In genomic region chr22:44550666-44551491, GRCh38 we compare ENCODE assay signal across 9 cellular contexts. TPM values are rescaled to one million over a fixed set of nuclear protein-coding genes. Genes with fewer than 3 reads are reported as not detected.
A peak's percentile ranks its signal among the peaks of the same experiment; 100 is the strongest.
DNase-seq lines count a peak whose midpoint lies in the region; ATAC-seq, FAIRE-seq and TF ChIP-seq lines count a peak whose summit lies in the region.
"Had no signal": no experiment of that assay in that cellular context is flagged by ENCODE, and none has a peak within 500 bp of the region (broad histone marks: within the 10 kb centered on the region; RNA-seq: fewer than 3 reads in every experiment).

No MANE protein-coding gene starts in this region.

- peak overlapping the region; percentile 76; the same call in 1 of the 2 replicates for H3K23ac ChIP-seq in IMR-90 (ENCODE audit: low read depth, low read length)

- H3K36me3 Mint-ChIP-seq in astrocyte (ENCODE audit: low read depth, unreplicated experiment) (no peaks in the 10 kb centered on the region), type B pancreatic cell (no peaks in the 10 kb centered on the region)

- no peaks in the 10 kb centered on the region for H3K79me1 ChIP-seq in IMR-90 (ENCODE audit: low read depth in 1 of 2, low read length in 2 of 2)

- H3K9ac ChIP-seq in IMR-90 (ENCODE audit: low read depth, low read length), result peak overlapping the region; percentile 42
- no peak overlapping the region for H3K9ac ChIP-seq in astrocyte (ENCODE audit: low read length)
- H3K9ac ChIP-seq in liver (ENCODE audit: low read depth in 1 of 2, low read length in 2 of 2), result no peak overlapping the region

- H4K20me1 ChIP-seq in IMR-90 (ENCODE audit: insufficient read depth, low read length) (peaks cover 3% of the 10 kb centered on the region; the same call in 1 of the 2 replicates), astrocyte (ENCODE audit: insufficient read depth, low read length) (no peaks in the 10 kb centered on the region)

- H2BK20ac ChIP-seq in IMR-90 (ENCODE audit: low read depth, low read length), result peak overlapping the region; percentile 92

- H2AK5ac ChIP-seq in IMR-90 (ENCODE audit: low read depth, low read length), result peak overlapping the region; percentile 54

- H3K4me3 Mint-ChIP-seq in astrocyte (ENCODE audit: unreplicated experiment) (no peak overlapping the region), type B pancreatic cell (no peak overlapping the region)

- peak; percentile 93 for ATAC-seq in IMR-90 (ENCODE audit: low read depth)
- no peak for ATAC-seq in GM19351 (IDR thresholded peaks at IDR 0.05; ENCODE audit: unreplicated experiment)
- ATAC-seq: HCT116 had no signal

- H3K9me3 ChIP-seq in IMR-90 (ENCODE audit: control insufficient read depth, insufficient read depth, low read length) (no peaks in the 10 kb centered on the region), astrocyte (ENCODE audit: insufficient read depth, low read depth, low read length) (no peaks in the 10 kb centered on the region), liver (ENCODE audit: control insufficient read depth in 4 of 4, low read length in 3 of 4) (no peaks in the 10 kb centered on the region)

- H3K14ac ChIP-seq in IMR-90 (replicated peaks; ENCODE audit: low read depth, low read length), result peak overlapping the region; percentile 55

- peak overlapping the region; percentile 91 for H3K4ac ChIP-seq in IMR-90 (ENCODE audit: low read depth, low read length)

- H3K9me3 Mint-ChIP-seq in astrocyte (ENCODE audit: unreplicated experiment) (peaks cover 3% of the 10 kb centered on the region), type B pancreatic cell (no peaks in the 10 kb centered on the region)

- TF ChIP-seq CTCF in AG10803 (conservative IDR thresholded peaks at IDR 0.05; ENCODE audit: low read length), result no peak
- TF ChIP-seq CTCF in IMR-90 (conservative IDR thresholded peaks at IDR 0.05; ENCODE audit: low read depth, low read length), result no peak
- TF ChIP-seq CTCF in astrocyte (IDR thresholded peaks at IDR 0.05; ENCODE audit: insufficient read depth, low read depth, low read length), result no peak
- no peak for TF ChIP-seq CTCF in liver (IDR thresholded peaks at IDR 0.05; ENCODE audit: low read depth, low read length, missing input control)
- TF ChIP-seq CTCF in type B pancreatic cell (conservative IDR thresholded peaks at IDR 0.05), result no peak

- WGBS in IMR-90 (ENCODE audit: extremely low coverage in 2 of 2, insufficient read length in 1 of 2), 2 experiments, result 0% methylated on average over 5 of the region's 22 CpGs; no CpG with 5 or more reads in 1 of the 2 experiments
- 50% methylated on average over 22 of the region's 22 CpGs for WGBS in liver

- H2BK120ac ChIP-seq in IMR-90 (ENCODE audit: low read depth, low read length), result peak overlapping the region; percentile 94

- intact Hi-C loops in IMR-90 (cut with micrococcal nuclease), result loop anchor here (1.0 to 10.0 kb wide), 5 partner anchors 27 to 188 kb away; partner anchors contain the start of gene RTL6

- CTCF ChIA-PET in IMR-90 (lab: Yijun Ruan, JAX), result interaction anchor here (0.5 to 0.9 kb wide), 2 partner anchors 8 to 16 kb away, joined by 3 read pairs; no protein-coding TSS in a partner anchor

- H4K91ac ChIP-seq in IMR-90 (ENCODE audit: insufficient read depth, low read depth, low read length), result peak overlapping the region; percentile 90

- H2BK5ac ChIP-seq in IMR-90 (ENCODE audit: low read depth, low read length, poor library complexity, severe bottlenecking), result peak overlapping the region; percentile 95

- peak overlapping the region; percentile 63 for H3K4me3 ChIP-seq in AG10803 (ENCODE audit: low read length)
- peak overlapping the region; percentile 35 for H3K4me3 ChIP-seq in IMR-90 (ENCODE audit: insufficient read depth, low read depth, low read length)
- H3K4me3 ChIP-seq in astrocyte (ENCODE audit: insufficient read depth, low read depth, low read length), result peak overlapping the region; percentile 17
- no peak overlapping the region for H3K4me3 ChIP-seq in liver (ENCODE audit: low read depth in 1 of 3, low read length in 3 of 3)

- H3K36me3 ChIP-seq in IMR-90 (ENCODE audit: control insufficient read depth, insufficient read depth, low read length), result no peaks in the 10 kb centered on the region
- no peaks in the 10 kb centered on the region for H3K36me3 ChIP-seq in astrocyte (ENCODE audit: insufficient read depth, low read length)
- H3K36me3 ChIP-seq in liver (ENCODE audit: control insufficient read depth in 4 of 4, insufficient read depth in 3 of 4, low read depth in 1 of 4, low read length in 3 of 4), result no peaks in the 10 kb centered on the region

- TF ChIP-seq RAD21 in IMR-90 (IDR thresholded peaks at IDR 0.05; ENCODE audit: low read length) (no peak; the same call in 1 of the 2 replicates), liver (IDR thresholded peaks at IDR 0.05) (no peak)

- dilution Hi-C loops in IMR-90 (cut with HindIII; ENCODE audit: low sequenced_read_pairs, unreplicated experiment), result no loop called here

- H3K79me2 ChIP-seq in astrocyte (ENCODE audit: insufficient read depth, low read length), result no peaks in the 10 kb centered on the region

- POLR2A ChIA-PET in IMR-90 (lab: Charles Lee; ENCODE audit: unreplicated experiment), result interaction anchor here (0.6 to 1.0 kb wide), 2 partner anchors 12 to 22 kb away, joined by 3 to 6 read pairs; no protein-coding TSS in a partner anchor

- H3K27me3 Mint-ChIP-seq in astrocyte (ENCODE audit: low read depth, unreplicated experiment) (peaks cover 35% of the 10 kb centered on the region), type B pancreatic cell (peaks cover 16% of the 10 kb centered on the region)

- DNase-seq in AG10803 (ENCODE audit: low read depth), result peak; percentile 97
- DNase-seq in IMR-90, result peak; percentile 98
- peak; percentile 86 for DNase-seq in astrocyte (ENCODE audit: low read depth)
- no peak for DNase-seq in type B pancreatic cell (ENCODE audit: extremely low spot score, unreplicated experiment)
- DNase-seq in NCI-H748 (lab: John Stamatoyannopoulos, UW; ENCODE audit: unreplicated experiment), result no peak
- no peak for DNase-seq in HuH-7.5 (ENCODE audit: low spot score)

- H3K27ac Mint-ChIP-seq in astrocyte (ENCODE audit: unreplicated experiment), result no peak overlapping the region
- peak overlapping the region; percentile 61 for H3K27ac Mint-ChIP-seq in type B pancreatic cell

- in situ Hi-C loops in IMR-90 (cut with MboI; ENCODE audit: low sequenced_read_pairs), result no loop called here

- peaks cover 3% of the 10 kb centered on the region for H3K4me1 Mint-ChIP-seq in astrocyte (ENCODE audit: low read depth, unreplicated experiment)
- peaks cover 10% of the 10 kb centered on the region for H3K4me1 Mint-ChIP-seq in type B pancreatic cell (ENCODE audit: unreplicated experiment)

- peak overlapping the region; percentile 83; the same call in 1 of the 3 replicates for H2BK15ac ChIP-seq in IMR-90 (ENCODE audit: low read depth, low read length)

- no TSS peak for BruUV-seq in IMR-90 (replicated peaks; lab: Mats Ljungman, UMichigan)

- peak overlapping the region; percentile 56 for H3K56ac ChIP-seq in IMR-90 (ENCODE audit: extremely low read depth, insufficient read depth, low read length)

- H4K8ac ChIP-seq in IMR-90 (ENCODE audit: low read depth in 2 of 2, low read length in 2 of 2), result peak overlapping the region; percentile 59 to 94

- H3K4me1 ChIP-seq in IMR-90 (ENCODE audit: control insufficient read depth, insufficient read depth, low read length) (peaks cover 8% of the 10 kb centered on the region; the same call in 1 of the 2 replicates), astrocyte (ENCODE audit: insufficient read depth, low read length) (no peaks in the 10 kb centered on the region), liver (ENCODE audit: control insufficient read depth in 4 of 4, insufficient read depth in 4 of 4, low read length in 3 of 4) (peaks cover 0 to 5% (median 0%) of the 10 kb centered on the region in 4 donors)

- no peaks in the 10 kb centered on the region for H3K27me3 ChIP-seq in IMR-90 (ENCODE audit: control insufficient read depth, insufficient read depth, low read length)
- peaks cover 12% of the 10 kb centered on the region for H3K27me3 ChIP-seq in astrocyte (ENCODE audit: insufficient read depth, low read length)
- no peaks in the 10 kb centered on the region for H3K27me3 ChIP-seq in liver (ENCODE audit: control insufficient read depth in 4 of 4, insufficient read depth in 4 of 4, low read length in 3 of 4)

- no peak for TF ChIP-seq POLR2A in IMR-90 (IDR thresholded peaks at IDR 0.05; ENCODE audit: low read depth, low read length)

- peak overlapping the region; percentile 70 for H4K5ac ChIP-seq in IMR-90 (ENCODE audit: low read depth, low read length)

- H3K27ac ChIP-seq in IMR-90 (ENCODE audit: insufficient read depth, low read length), result peak overlapping the region; percentile 90
- H3K27ac ChIP-seq in astrocyte (ENCODE audit: low read depth, low read length), result no peak overlapping the region
- H3K27ac ChIP-seq in liver (ENCODE audit: low read depth in 1 of 2, low read length in 2 of 2), result peak overlapping the region; percentile 23 to 81

- peak overlapping the region; percentile 77 for H3K4me2 ChIP-seq in IMR-90 (ENCODE audit: low read depth, low read length)
- H3K4me2 ChIP-seq in astrocyte (ENCODE audit: low read length), result peak overlapping the region; percentile 61

- peak overlapping the region; percentile 70 for H2AK9ac ChIP-seq in IMR-90 (replicated peaks; ENCODE audit: low read depth, low read length, poor library complexity)

- peak overlapping the region; percentile 86 for H3K18ac ChIP-seq in IMR-90 (ENCODE audit: low read depth, low read length)

- FAIRE-seq in astrocyte (lab: Jason Lieb, UNC), result no peak

- peak overlapping the region; percentile 91 for H2AFZ ChIP-seq in IMR-90 (replicated peaks; ENCODE audit: low read length, poor library complexity)
- no peak overlapping the region for H2AFZ ChIP-seq in astrocyte (ENCODE audit: low read depth, low read length)

- peaks cover 5% of the 10 kb centered on the region; the same call in 1 of the 2 replicates for H3K9me1 ChIP-seq in IMR-90 (ENCODE audit: insufficient read depth, low read length)

TF ChIP-seq in IMR-90, 13 proteins besides CTCF, POLR2A, EP300 and RAD21 (continues in another document):
- TF ChIP-seq NFE2L2 (IDR thresholded peaks at IDR 0.05; ENCODE audit: low read depth, low read length) (peak; percentile 92), BHLHE40 (IDR thresholded peaks at IDR 0.05; ENCODE audit: low read depth, low read length) (peak; percentile 53), CEBPB (IDR thresholded peaks at IDR 0.05; ENCODE audit: low read depth, low read length) (peak; percentile 100)

TF ChIP-seq in liver, 16 proteins besides CTCF, POLR2A, EP300 and RAD21 (continues in another document):
- TF ChIP-seq SP1 (IDR thresholded peaks at IDR 0.05) (peak; percentile 8), NR2F2 (IDR thresholded peaks at IDR 0.05) (peak; percentile 68), HNF4G (IDR thresholded peaks at IDR 0.05) (no peak)

RNA-seq across cellular contexts. Expression of gene RTL6, which starts 52.8 kb away (rescaled TPM):
- total RNA-seq in IMR-90 (2012; rRNA removed) (16.1 TPM in 2 replicates), astrocyte (15.4 and 15.6 TPM in 2 replicates), liver (1 to 10 TPM; 3.8 to 5.4 TPM), type B pancreatic cell (ENCODE audit: low replicate concordance) (43.6 and 44.6 TPM in 2 replicates)
- polyA plus RNA-seq in IMR-90 (2012; rRNA removed) (17.2 and 19.2 TPM in 2 replicates), liver (1 to 10 TPM; 1.2 to 4.8 TPM)
- 13.9 and 18.0 TPM in 2 replicates for polyA plus RNA-seq in IMR-90 (2012; cell fraction: cytosol; rRNA removed)
- 10.7 and 13.6 TPM in 2 replicates for polyA plus RNA-seq in IMR-90 (2012; cell fraction: nucleus; rRNA removed; ENCODE audit: low replicate concordance)

Comparison
In these comparisons a context has a peak if more than half of its experiments do, and no peak if none do; other contexts are left out.
1. DNase-seq: peak in AG10803 (single experiment), IMR-90 (single experiment) and astrocyte (single experiment); none in type B pancreatic cell (single experiment), NCI-H748 (single experiment) and HuH-7.5 (single experiment).
2. H3K4me3 ChIP-seq: peak in AG10803 (single experiment), IMR-90 (single experiment) and astrocyte (single experiment); none in liver (0 of 3).